Comparison of ENCODE assay signal across 17 cellular contexts in genomic region chr11:128803440-128803839, GRCh38.
A peak's percentile ranks its signal among the peaks of the same experiment; 100 is the strongest.
DNase-seq lines count a peak whose midpoint lies in the region; ATAC-seq and TF ChIP-seq lines count a peak whose summit lies in the region.
"Had no signal": no experiment of that assay in that cellular context is flagged by ENCODE, and none has a peak within 500 bp of the region (broad histone marks: within the 10 kb centered on the region; RNA-seq: fewer than 3 reads in every experiment).

No MANE protein-coding gene starts in this region.

- H3K27ac Mint-ChIP-seq in CD14-positive monocyte (peak overlapping the region in 6 of 7 donors; percentile 9 to 73 (median 34)), neural progenitor cell (peak overlapping the region; percentile 35)
- H3K27ac Mint-ChIP-seq in effector memory CD8-positive, alpha-beta T cell: peak overlapping the region; percentile 83 to 91

- H3K4me1 Mint-ChIP-seq in CD14-positive monocyte: peaks cover 27% of the 10 kb centered on the region
- peaks cover 36 to 48% of the 10 kb centered on the region in 2 donors for H3K4me1 Mint-ChIP-seq in effector memory CD8-positive, alpha-beta T cell (ENCODE audit: low read depth in 2 of 2)
- H3K4me1 Mint-ChIP-seq in neural progenitor cell: peaks cover 12% of the 10 kb centered on the region

- H3K27me3 Mint-ChIP-seq in CD14-positive monocyte (ENCODE audit: low read depth in 3 of 3): no peaks in the 10 kb centered on the region
- H3K27me3 Mint-ChIP-seq in effector memory CD8-positive, alpha-beta T cell: no peaks in the 10 kb centered on the region
- peaks cover 8% of the 10 kb centered on the region for H3K27me3 Mint-ChIP-seq in neural progenitor cell (ENCODE audit: insufficient read depth, low read depth)

- H3K9me3 Mint-ChIP-seq in CD14-positive monocyte (no peaks in the 10 kb centered on the region), neural progenitor cell (no peaks in the 10 kb centered on the region)
- H3K9me3 Mint-ChIP-seq in effector memory CD8-positive, alpha-beta T cell: no peaks in the 10 kb centered on the region

- CTCF ChIA-PET in GM10248 (lab: Yijun Ruan, JAX): interaction anchor here (1.1 to 1.8 kb wide), 6 partner anchors 8 to 633 kb away, joined by 3 to 4 read pairs (median 4); no protein-coding TSS in a partner anchor

- TF ChIP-seq CTCF in CD14-positive monocyte (IDR thresholded peaks at IDR 0.05) (no peak), DND-41 (IDR thresholded peaks at IDR 0.05; ENCODE audit: borderline replicate concordance, extremely low read depth, low read length, poor library complexity, severe bottlenecking) (no peak), neural progenitor cell (IDR thresholded peaks at IDR 0.05) (no peak), GM10248 (IDR thresholded peaks at IDR 0.05; ENCODE audit: control extremely low read depth, extremely low read depth, low read depth, missing control alignments) (no peak)

- ATAC-seq in DND-41 (ENCODE audit: insufficient read depth, low read depth): no peak
- no peak for ATAC-seq in effector memory CD8-positive, alpha-beta T cell (replicated peaks)
- ATAC-seq in HG03460 (IDR thresholded peaks at IDR 0.05; ENCODE audit: unreplicated experiment): no peak
- ATAC-seq: left colon had no signal

- H3K4me1 ChIP-seq in DND-41 (ENCODE audit: insufficient read depth, low read length) (no peaks in the 10 kb centered on the region), neural progenitor cell (peaks cover 15% of the 10 kb centered on the region)

- peaks cover 82 to 91% of the 10 kb centered on the region in 2 donors for H3K36me3 Mint-ChIP-seq in CD14-positive monocyte
- peaks cover 65% of the 10 kb centered on the region for H3K36me3 Mint-ChIP-seq in effector memory CD8-positive, alpha-beta T cell (ENCODE audit: insufficient read depth)
- peaks cover 2% of the 10 kb centered on the region for H3K36me3 Mint-ChIP-seq in neural progenitor cell

- H3K4me3 Mint-ChIP-seq in CD14-positive monocyte (no peak overlapping the region), neural progenitor cell (no peak overlapping the region)
- peak overlapping the region in 1 of 2 donors; percentile 1 for H3K4me3 Mint-ChIP-seq in effector memory CD8-positive, alpha-beta T cell

- H3K4me3 ChIP-seq in DND-41 (ENCODE audit: low read depth in 1 of 2, low read length in 2 of 2) (no peak overlapping the region), neural progenitor cell (no peak overlapping the region)
- H3K4me3 ChIP-seq: adrenal gland had no signal

- H3K4me2 ChIP-seq in DND-41 (ENCODE audit: insufficient read depth, low read length) (no peak overlapping the region), neural progenitor cell (peak overlapping the region; percentile 43)

- intact Hi-C loops in CD14-positive monocyte (cut with micrococcal nuclease): no loop called here

- H3K79me2 ChIP-seq in DND-41 (ENCODE audit: insufficient read depth, low read length): no peaks in the 10 kb centered on the region
- no peaks in the 10 kb centered on the region for H3K79me2 ChIP-seq in neural progenitor cell (ENCODE audit: low read depth)

- H3K9me3 ChIP-seq in DND-41 (ENCODE audit: insufficient read depth, low read length, severe bottlenecking) (no peaks in the 10 kb centered on the region), neural progenitor cell (ENCODE audit: low read depth) (no peaks in the 10 kb centered on the region)
- H3K9me3 ChIP-seq: adrenal gland had no signal

- H4K20me1 ChIP-seq in DND-41 (ENCODE audit: insufficient read depth, low read length) (0 out of 2 replicates have a peak, but pooled peaks cover 3% of the 10 kb centered on the region), neural progenitor cell (ENCODE audit: low read depth) (no peaks in the 10 kb centered on the region)

- 0 out of 2 replicates have a peak overlapping the region, but pooled peaks have one; percentile 4 for H3K27ac ChIP-seq in DND-41 (ENCODE audit: low read length)
- no peak overlapping the region for H3K27ac ChIP-seq in neural progenitor cell
- H3K27ac ChIP-seq: RWPE1 had no signal

- POLR2A ChIA-PET in GM10248 (lab: Yijun Ruan, JAX): no interaction called here

- DNase-seq in CD14-positive monocyte (ENCODE audit: low spot score) (no peak), DND-41 (no peak), neural progenitor cell (ENCODE audit: low spot score) (no peak), dermis blood vessel endothelial cell (no peak), GM10248 (ENCODE audit: extremely low spot score) (no peak)
- DNase-seq in effector memory CD8-positive, alpha-beta T cell: no peak
- DNase-seq: activated CD8-positive, alpha-beta memory T cell treated with anti-CD3 and anti-CD28 coated beads, Interleukin-2, amount 50 U/mL, for 4 hours; adrenal gland; central memory CD4-positive, alpha-beta T cell; DMS153; foreskin fibroblast; left colon; NCI-H1436 treated with DMSO at 0.1 percent for 48 hours; NCI-H226; NK-92 treated with Interleukin-12 subunit alpha and Interleukin-12 subunit beta, amount 100 ng/mL, for 24 hours had no signal

- H3K9ac ChIP-seq in DND-41 (ENCODE audit: low read depth, low read length) (no peak overlapping the region), neural progenitor cell (no peak overlapping the region)

- H3F3A ChIP-seq in neural progenitor cell (ENCODE audit: low read depth): peaks cover 7% of the 10 kb centered on the region

- H2AFZ ChIP-seq in DND-41 (ENCODE audit: low read depth, low read length): no peak overlapping the region
- peak overlapping the region; percentile 20 for H2AFZ ChIP-seq in neural progenitor cell (replicated peaks)

- H3K27me3 ChIP-seq in DND-41 (ENCODE audit: insufficient read depth, low read length, poor library complexity) (no peaks in the 10 kb centered on the region), neural progenitor cell (no peaks in the 10 kb centered on the region)
- H3K27me3 ChIP-seq: adrenal gland had no signal

- H3K36me3 ChIP-seq in DND-41 (ENCODE audit: insufficient read depth, low read length): peaks cover 82% of the 10 kb centered on the region
- H3K36me3 ChIP-seq in neural progenitor cell: no peaks in the 10 kb centered on the region

Comparison
In these comparisons a context has a peak if more than half of its experiments do, and no peak if none do; other contexts are left out.
1. H3K27ac Mint-ChIP-seq: peak in every context shown above with its lines; median percentile 87 in effector memory CD8-positive, alpha-beta T cell; 35 in neural progenitor cell; 34 in CD14-positive monocyte.